10 cellular contexts compared by ENCODE assay signal in the genomic region with DNA sequence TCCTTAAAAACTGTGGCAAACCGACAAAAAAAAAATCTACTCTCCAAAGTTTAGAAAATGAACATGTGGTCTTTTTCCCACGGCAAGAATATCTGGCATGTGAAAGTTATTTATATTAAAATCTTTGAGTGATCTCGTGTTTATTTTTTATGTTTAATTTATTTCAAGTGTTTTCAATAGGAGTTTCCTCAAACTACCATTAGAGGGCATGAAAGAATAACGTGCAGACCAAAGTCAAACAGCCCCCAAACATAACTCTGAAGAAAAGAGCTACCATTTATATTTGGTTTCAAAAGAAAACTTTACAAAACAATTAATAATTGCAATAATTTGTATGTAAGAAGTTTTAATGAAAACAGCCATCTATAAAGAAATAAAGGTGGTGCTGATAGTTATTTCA.
A peak's percentile ranks its signal among the peaks of the same experiment; 100 is the strongest.
DNase-seq lines count a peak whose midpoint lies in the region; ATAC-seq and TF ChIP-seq lines count a peak whose summit lies in the region.
"Had no signal": no experiment of that assay in that cellular context is flagged by ENCODE, and none has a peak within 500 bp of the region (broad histone marks: within the 10 kb centered on the region; RNA-seq: fewer than 3 reads in every experiment).

No MANE protein-coding gene starts in this region.

- no peak overlapping the region for H2BK5ac ChIP-seq in mesenchymal stem cell (ENCODE audit: low read depth, low read length, poor library complexity, severe bottlenecking)

- H2BK12ac ChIP-seq in mesenchymal stem cell (ENCODE audit: low read length in 2 of 2) = no peak overlapping the region

- H4K8ac ChIP-seq in mesenchymal stem cell (ENCODE audit: low read length) = no peak overlapping the region

- WGBS in body of pancreas, 2 donors = 5 to 9% methylated on average over 4 of the region's 4 CpGs
- WGBS in mesenchymal stem cell = 40% methylated on average over 1 of the region's 4 CpGs
- WGBS in esophagus muscularis mucosa = 13% methylated on average over 4 of the region's 4 CpGs

- TF ChIP-seq POLR2A in body of pancreas (IDR thresholded peaks at IDR 0.05) (no peak), esophagus muscularis mucosa (IDR thresholded peaks at IDR 0.05; ENCODE audit: low read depth) (no peak)

- H3K9me3 ChIP-seq in body of pancreas (no peaks in the 10 kb centered on the region), mesenchymal stem cell (ENCODE audit: control insufficient read depth, low read length) (no peaks in the 10 kb centered on the region), esophagus muscularis mucosa (no peaks in the 10 kb centered on the region)

- TF ChIP-seq CTCF in KMS-11 (conservative IDR thresholded peaks at IDR 0.05; ENCODE audit: low read depth, low read length) (peak; percentile 67), body of pancreas (IDR thresholded peaks at IDR 0.05) (peak in 6 of 7 experiments; percentile 12 to 36 (median 30)), esophagus muscularis mucosa (IDR thresholded peaks at IDR 0.05) (peak in 1 of 3 experiments; percentile 27)

- no peaks in the 10 kb centered on the region for H4K20me1 ChIP-seq in KMS-11 (ENCODE audit: insufficient read depth)

- H3K79me2 ChIP-seq in KMS-11 (ENCODE audit: insufficient read depth, low read depth) = no peaks in the 10 kb centered on the region

- no peak overlapping the region for H3K4me2 ChIP-seq in KMS-11
- no peak overlapping the region for H3K4me2 ChIP-seq in mesenchymal stem cell (ENCODE audit: low read length, poor library complexity, severe bottlenecking)

- H3K18ac ChIP-seq in mesenchymal stem cell (ENCODE audit: low read depth in 1 of 2, low read length in 2 of 2) = no peak overlapping the region

- ATAC-seq in body of pancreas = peak; percentile 33
- ATAC-seq in GM18907 (IDR thresholded peaks at IDR 0.05; ENCODE audit: unreplicated experiment) = no peak
- no peak for ATAC-seq in GM21723 (IDR thresholded peaks at IDR 0.05; ENCODE audit: unreplicated experiment)

- no peak overlapping the region for H2AK5ac ChIP-seq in mesenchymal stem cell (ENCODE audit: low read length, severe bottlenecking)

- H3K36me3 ChIP-seq in KMS-11 (ENCODE audit: insufficient read depth) = no peaks in the 10 kb centered on the region
- no peaks in the 10 kb centered on the region for H3K36me3 ChIP-seq in body of pancreas (replicated peaks in 1 of 2; ENCODE audit: insufficient read depth in 1 of 2, low read depth in 2 of 2)
- H3K36me3 ChIP-seq in mesenchymal stem cell (ENCODE audit: control insufficient read depth in 1 of 2, insufficient read depth in 2 of 2, low read depth in 1 of 2, low read length in 2 of 2) = no peaks in the 10 kb centered on the region
- no peaks in the 10 kb centered on the region for H3K36me3 ChIP-seq in esophagus muscularis mucosa

- TF ChIP-seq EP300 in esophagus muscularis mucosa (IDR thresholded peaks at IDR 0.05) = no peak

- H3K79me1 ChIP-seq in mesenchymal stem cell (replicated peaks; ENCODE audit: low read length, poor library complexity, severe bottlenecking) = no peaks in the 10 kb centered on the region

- intact Hi-C loops in body of pancreas (cut with DNase I) (no loop called here), esophagus muscularis mucosa (cut with DNase I) (no loop called here)

- H3K23ac ChIP-seq in mesenchymal stem cell (ENCODE audit: low read length in 2 of 2) = no peak overlapping the region

- H3K4me3 ChIP-seq in KMS-11 (IDR thresholded peaks at IDR 0.05; ENCODE audit: insufficient read depth, low read depth, low read length) (no peak overlapping the region), body of pancreas (no peak overlapping the region), mesenchymal stem cell (ENCODE audit: insufficient read depth in 1 of 2, low read depth in 1 of 2, low read length in 2 of 2) (no peak overlapping the region), esophagus muscularis mucosa (no peak overlapping the region)

- no peaks in the 10 kb centered on the region for H3K27me3 ChIP-seq in KMS-11 (ENCODE audit: insufficient read depth, low read depth)
- H3K27me3 ChIP-seq in body of pancreas = no peaks in the 10 kb centered on the region
- no peaks in the 10 kb centered on the region for H3K27me3 ChIP-seq in mesenchymal stem cell (ENCODE audit: control insufficient read depth in 1 of 2, insufficient read depth in 1 of 2, low read length in 2 of 2)
- no peaks in the 10 kb centered on the region for H3K27me3 ChIP-seq in esophagus muscularis mucosa

- H3K4me1 ChIP-seq in KMS-11 (ENCODE audit: low read depth, poor library complexity, severe bottlenecking) = peaks cover 5% of the 10 kb centered on the region
- H3K4me1 ChIP-seq in body of pancreas = no peaks in the 10 kb centered on the region
- no peaks in the 10 kb centered on the region for H3K4me1 ChIP-seq in mesenchymal stem cell (ENCODE audit: control insufficient read depth, insufficient read depth, low read depth, low read length)
- H3K4me1 ChIP-seq in esophagus muscularis mucosa = no peaks in the 10 kb centered on the region

- DNase-seq in DMS114 treated with DMSO at 0.1 percent for 48 hours (lab: John Stamatoyannopoulos, UW; ENCODE audit: unreplicated experiment) = peak; percentile 9
- no peak for DNase-seq in body of pancreas
- peak; percentile 38 for DNase-seq in mesenchymal stem cell
- no peak for DNase-seq in esophagus muscularis mucosa (ENCODE audit: extremely low spot score)
- no peak for DNase-seq in HuH-7 (ENCODE audit: low spot score)
- DNase-seq: activated CD4-positive, alpha-beta T cell treated with anti-CD3 and anti-CD28 coated beads, Interleukin-2, amount 50 U/mL, for 48 hours; hypothalamus had no signal

- H3K9ac ChIP-seq in KMS-11 (no peak overlapping the region), mesenchymal stem cell (ENCODE audit: low read length) (peak overlapping the region; percentile 55)

- H4K91ac ChIP-seq in mesenchymal stem cell (ENCODE audit: low read length) = no peak overlapping the region

- no peak overlapping the region for H3K4ac ChIP-seq in mesenchymal stem cell (ENCODE audit: low read depth in 1 of 2, low read length in 2 of 2)

- H3K27ac ChIP-seq in KMS-11 (no peak overlapping the region), body of pancreas (no peak overlapping the region), mesenchymal stem cell (ENCODE audit: low read length, poor library complexity, severe bottlenecking) (no peak overlapping the region), esophagus muscularis mucosa (replicated peaks in 1 of 4) (no peak overlapping the region)

- no peak overlapping the region for H3K14ac ChIP-seq in mesenchymal stem cell (ENCODE audit: low read length in 2 of 2)

- no peak overlapping the region for H2BK15ac ChIP-seq in mesenchymal stem cell (ENCODE audit: low read depth, poor library complexity, severe bottlenecking)

- H2BK120ac ChIP-seq in mesenchymal stem cell (ENCODE audit: low read depth, low read length) = no peak overlapping the region

- H2AFZ ChIP-seq in KMS-11 (ENCODE audit: low read depth) = no peak overlapping the region
- no peak overlapping the region for H2AFZ ChIP-seq in mesenchymal stem cell (ENCODE audit: low read depth, low read length)

Comparison
In these comparisons a context has a peak if more than half of its experiments do, and no peak if none do; other contexts are left out.
1. DNase-seq: peak in DMS114 treated with DMSO at 0.1 percent for 48 hours (single experiment) and mesenchymal stem cell (single experiment); none in body of pancreas (0 of 4), esophagus muscularis mucosa (single experiment) and HuH-7 (single experiment).